In the genomic region with DNA sequence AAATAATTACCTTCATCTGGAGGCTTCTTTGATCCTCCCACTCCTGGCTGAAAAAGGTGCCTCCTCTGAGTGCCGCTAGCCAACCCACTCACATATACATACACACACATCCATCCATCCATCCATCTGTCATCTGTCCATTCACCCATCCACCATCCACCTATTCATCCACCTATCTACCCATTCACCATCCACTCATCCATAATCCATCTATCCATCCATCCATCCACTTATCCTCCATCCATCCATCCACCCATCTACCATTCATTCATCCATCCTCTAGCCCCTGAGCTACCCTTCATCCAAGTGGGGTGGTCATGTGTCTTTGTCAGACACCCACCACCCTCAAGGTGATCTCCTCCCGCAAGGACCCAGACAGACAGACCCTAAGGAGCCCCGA, we compare ENCODE assay signal across 17 cellular contexts.
DNase-seq lines count a peak whose midpoint lies in the region; ATAC-seq and TF ChIP-seq lines count a peak whose summit lies in the region.
"Had no signal": no experiment of that assay in that cellular context is flagged by ENCODE, and none has a peak within 500 bp of the region (broad histone marks: within the 10 kb centered on the region; RNA-seq: fewer than 3 reads in every experiment).

No MANE protein-coding gene starts in this region.

- H3K4me1 Mint-ChIP-seq in activated T-helper 17 cell treated with anti-CD3 and anti-CD28 coated beads, Interleukin-2, amount 50 U/mL, for 72 hours: peaks cover 2% of the 10 kb centered on the region
- peaks cover 2% of the 10 kb centered on the region for H3K4me1 Mint-ChIP-seq in type B pancreatic cell (ENCODE audit: unreplicated experiment)
- H3K4me1 Mint-ChIP-seq: B cell had no signal

- no peak for ATAC-seq in activated T-helper 17 cell treated with anti-CD3 and anti-CD28 coated beads, Interleukin-2, amount 50 U/mL, for 72 hours (replicated peaks)
- ATAC-seq in GM21381 (IDR thresholded peaks at IDR 0.05; ENCODE audit: unreplicated experiment): no peak
- ATAC-seq: A549; CD8-positive, alpha-beta T cell had no signal

- H3K36me3 ChIP-seq in HEK293 (ENCODE audit: control insufficient read depth in 2 of 2, insufficient read depth in 1 of 2, low read length in 2 of 2) (no peaks in the 10 kb centered on the region), osteoblast (ENCODE audit: insufficient read depth, low read length) (no peaks in the 10 kb centered on the region)
- H3K36me3 ChIP-seq: BLaER1 treated with 17β-estradiol and CSF1 and Interleukin-3, amounts not matched to agents 10 nM and 100 nM had no signal

- H3K36me3 Mint-ChIP-seq in activated T-helper 17 cell treated with anti-CD3 and anti-CD28 coated beads, Interleukin-2, amount 50 U/mL, for 72 hours (ENCODE audit: low read depth): no peaks in the 10 kb centered on the region
- no peaks in the 10 kb centered on the region for H3K36me3 Mint-ChIP-seq in type B pancreatic cell
- H3K36me3 Mint-ChIP-seq: CD8-positive, alpha-beta T cell had no signal

- DNase-seq in osteoblast (ENCODE audit: insufficient read length, low spot score, missing footprints) (peak; percentile 15), type B pancreatic cell (ENCODE audit: extremely low spot score, unreplicated experiment) (no peak)
- DNase-seq: AML-193; Caco-2; Calu3; CD4-positive, alpha-beta T cell; CD8-positive, alpha-beta T cell; DMS79 treated with DMSO at 0.1 percent for 48 hours; GF-D8 had no signal

- H2AFZ ChIP-seq in osteoblast (ENCODE audit: low read length): no peak overlapping the region

- H3K9me3 Mint-ChIP-seq in activated T-helper 17 cell treated with anti-CD3 and anti-CD28 coated beads, Interleukin-2, amount 50 U/mL, for 72 hours: no peaks in the 10 kb centered on the region
- H3K9me3 Mint-ChIP-seq in type B pancreatic cell: no peaks in the 10 kb centered on the region
- H3K9me3 Mint-ChIP-seq: CD4-positive, alpha-beta T cell; CD8-positive, alpha-beta T cell had no signal

- POLR2A ChIA-PET in HEK293 (lab: Yijun Ruan, JAX): no interaction called here

- H3K4me3 Mint-ChIP-seq in activated T-helper 17 cell treated with anti-CD3 and anti-CD28 coated beads, Interleukin-2, amount 50 U/mL, for 72 hours: no peak overlapping the region
- H3K4me3 Mint-ChIP-seq in type B pancreatic cell: no peak overlapping the region
- H3K4me3 Mint-ChIP-seq: B cell; CD4-positive, alpha-beta T cell; CD8-positive, alpha-beta T cell had no signal

- peaks cover 7% of the 10 kb centered on the region for H3K27me3 ChIP-seq in osteoblast (ENCODE audit: insufficient read depth, low read length)
- H3K27me3 ChIP-seq: BLaER1 treated with 17β-estradiol and CSF1 and Interleukin-3, amounts not matched to agents 10 nM and 100 nM had no signal

- H3K4me1 ChIP-seq in HEK293 (ENCODE audit: control insufficient read depth, insufficient read depth, low read length) (no peaks in the 10 kb centered on the region), osteoblast (ENCODE audit: insufficient read depth, low read length) (no peaks in the 10 kb centered on the region)
- H3K4me1 ChIP-seq: A549, Caco-2 had no signal

- no peaks in the 10 kb centered on the region for H4K20me1 ChIP-seq in osteoblast (ENCODE audit: insufficient read depth, low read length)
- H4K20me1 ChIP-seq: BLaER1 treated with 17β-estradiol and CSF1 and Interleukin-3, amounts not matched to agents 10 nM and 100 nM had no signal

- no peaks in the 10 kb centered on the region for H3K9me3 ChIP-seq in HEK293 (ENCODE audit: control insufficient read depth, insufficient read depth, low read depth, low read length)
- H3K9me3 ChIP-seq in osteoblast (ENCODE audit: low read depth, low read length): no peaks in the 10 kb centered on the region
- H3K9me3 ChIP-seq: A549, Caco-2 had no signal

- H3K27me3 Mint-ChIP-seq in activated T-helper 17 cell treated with anti-CD3 and anti-CD28 coated beads, Interleukin-2, amount 50 U/mL, for 72 hours: peaks cover 7% of the 10 kb centered on the region
- H3K27me3 Mint-ChIP-seq in type B pancreatic cell: peaks cover 11% of the 10 kb centered on the region
- H3K27me3 Mint-ChIP-seq: CD4-positive, alpha-beta T cell had no signal

- TF ChIP-seq CTCF in HEK293 (tag by site-specific recombination; IDR thresholded peaks at IDR 0.05): no peak
- no peak for TF ChIP-seq CTCF in osteoblast (IDR thresholded peaks at IDR 0.05; ENCODE audit: extremely low read depth, low read depth, low read length)
- no peak for TF ChIP-seq CTCF in type B pancreatic cell (conservative IDR thresholded peaks at IDR 0.05)

- H3K27ac ChIP-seq in HEK293 (ENCODE audit: extremely low read depth, low read depth, low read length) (no peak overlapping the region), osteoblast (ENCODE audit: low read depth, low read length) (no peak overlapping the region)
- H3K27ac ChIP-seq: 22Rv1; A549; BLaER1 treated with 17β-estradiol and CSF1 and Interleukin-3, amounts not matched to agents 10 nM and 100 nM; C4-2B had no signal

- H3K4me3 ChIP-seq in HEK293 (ENCODE audit: low read depth, low read length) (no peak overlapping the region), osteoblast (ENCODE audit: insufficient read depth, low read length) (no peak overlapping the region)
- H3K4me3 ChIP-seq: A549; BLaER1 treated with 17β-estradiol and CSF1 and Interleukin-3, amounts not matched to agents 10 nM and 100 nM had no signal

- CTCF ChIA-PET in HEK293 (lab: Yijun Ruan, JAX): no interaction called here

- H3K27ac Mint-ChIP-seq in activated T-helper 17 cell treated with anti-CD3 and anti-CD28 coated beads, Interleukin-2, amount 50 U/mL, for 72 hours: peak overlapping the region; percentile 22
- H3K27ac Mint-ChIP-seq in type B pancreatic cell: no peak overlapping the region
- H3K27ac Mint-ChIP-seq: B cell; CD4-positive, alpha-beta T cell; CD8-positive, alpha-beta T cell had no signal

- no peaks in the 10 kb centered on the region for H3K79me2 ChIP-seq in osteoblast (ENCODE audit: insufficient read depth, low read length)

- no peak overlapping the region for H3K4me2 ChIP-seq in osteoblast (ENCODE audit: insufficient read depth, low read length)
- H3K4me2 ChIP-seq: A549; BLaER1 treated with 17β-estradiol and CSF1 and Interleukin-3, amounts not matched to agents 10 nM and 100 nM had no signal

TF ChIP-seq in HEK293, 187 proteins besides CTCF, POLR2A, EP300 and RAD21:
- peak; percentile 8; the same call in 1 of the 2 replicates for TF ChIP-seq EGR2 (tag by site-specific recombination; IDR thresholded peaks at IDR 0.05; ENCODE audit: low read depth)
- no peak for TF ChIP-seq ZNF654 (tag by site-specific recombination; IDR thresholded peaks at IDR 0.05; ENCODE audit: low read depth)
- peak; percentile 67 for TF ChIP-seq ZNF366 (tag by site-specific recombination; conservative IDR thresholded peaks at IDR 0.05)
- no peak for TF ChIP-seq ZFP3 (tag by site-specific recombination; IDR thresholded peaks at IDR 0.05; ENCODE audit: low read depth)
- no peak for TF ChIP-seq ZBTB21 (tag by site-specific recombination; IDR thresholded peaks at IDR 0.05)
- TF ChIP-seq ZNF549 (tag by site-specific recombination; IDR thresholded peaks at IDR 0.05): no peak
- no peak for TF ChIP-seq KLF7 (tag by site-specific recombination; IDR thresholded peaks at IDR 0.05; ENCODE audit: borderline replicate concordance)
- no peak for TF ChIP-seq ZNF623 (tag by site-specific recombination; IDR thresholded peaks at IDR 0.05)
- TF ChIP-seq ZNF10 (tag by site-specific recombination; IDR thresholded peaks at IDR 0.05): no peak
- TF ChIP-seq ZBTB17 (tag by site-specific recombination; IDR thresholded peaks at IDR 0.05): peak; percentile 89
